In genomic region chr6:37060195-37060559, GRCh38 we compare ENCODE assay signal across 11 cellular contexts. TPM values are rescaled to one million over a fixed set of nuclear protein-coding genes. Genes with fewer than 3 reads are reported as not detected.
A peak's percentile ranks its signal among the peaks of the same experiment; 100 is the strongest.
DNase-seq lines count a peak whose midpoint lies in the region; ATAC-seq and TF ChIP-seq lines count a peak whose summit lies in the region.
"Had no signal": no experiment of that assay in that cellular context is flagged by ENCODE, and none has a peak within 500 bp of the region (broad histone marks: within the 10 kb centered on the region; RNA-seq: fewer than 3 reads in every experiment).

No MANE protein-coding gene starts in this region.

- H3K36me3 ChIP-seq in ACC112 (ENCODE audit: insufficient read depth, low read length) (no peaks in the 10 kb centered on the region), IMR-90 (ENCODE audit: control insufficient read depth, insufficient read depth, low read length) (no peaks in the 10 kb centered on the region)
- H3K36me3 ChIP-seq: neutrophil had no signal

- CTCF ChIA-PET in IMR-90 (lab: Yijun Ruan, JAX) = no interaction called here
- CTCF ChIA-PET in activated naive CD4-positive, alpha-beta T cell treated with anti-CD3 and anti-CD28 coated beads, Interleukin-2, amount 10 ng/mL, durations not matched to agents 7 days and 5 days (lab: Charles Lee) = no interaction called here

- H2AK5ac ChIP-seq in IMR-90 (ENCODE audit: low read depth, low read length) = peak overlapping the region; percentile 100

- peak overlapping the region; percentile 92 for H2AK9ac ChIP-seq in IMR-90 (replicated peaks; ENCODE audit: low read depth, low read length, poor library complexity)

- H3K27me3 Mint-ChIP-seq in nephron (ENCODE audit: low read depth) = peaks cover 9% of the 10 kb centered on the region
- H3K27me3 Mint-ChIP-seq in activated naive CD4-positive, alpha-beta T cell treated with anti-CD3 and anti-CD28 coated beads, Interleukin-2, amount 10 ng/mL, durations not matched to agents 7 days and 5 days = peaks cover 4% of the 10 kb centered on the region

- peaks cover 15% of the 10 kb centered on the region for H3K9me1 ChIP-seq in IMR-90 (ENCODE audit: insufficient read depth, low read length)

- H2BK20ac ChIP-seq in IMR-90 (ENCODE audit: low read depth, low read length) = peak overlapping the region; percentile 95

- H3K79me1 ChIP-seq in IMR-90 (ENCODE audit: low read depth in 1 of 2, low read length in 2 of 2) = peaks cover 0 to 3% of the 10 kb centered on the region in 2 experiments; a peak in 1 of 4 replicates

- peak overlapping the region; percentile 89; the same call in 1 of the 2 replicates for H3K56ac ChIP-seq in IMR-90 (ENCODE audit: extremely low read depth, insufficient read depth, low read length)

- H3K27ac Mint-ChIP-seq in nephron = peak overlapping the region; percentile 92 to 97 (median 93)
- no peak overlapping the region for H3K27ac Mint-ChIP-seq in activated naive CD4-positive, alpha-beta T cell treated with anti-CD3 and anti-CD28 coated beads, Interleukin-2, amount 10 ng/mL, durations not matched to agents 7 days and 5 days

- dilution Hi-C loops in IMR-90 (cut with HindIII; ENCODE audit: low sequenced_read_pairs, unreplicated experiment) = no loop called here

- no peaks in the 10 kb centered on the region for H4K20me1 ChIP-seq in IMR-90 (ENCODE audit: insufficient read depth, low read length)

- H3K14ac ChIP-seq in IMR-90 (replicated peaks; ENCODE audit: low read depth, low read length) = peak overlapping the region; percentile 94

- no peak overlapping the region for H3K4me3 Mint-ChIP-seq in nephron
- H3K4me3 Mint-ChIP-seq in activated naive CD4-positive, alpha-beta T cell treated with anti-CD3 and anti-CD28 coated beads, Interleukin-2, amount 10 ng/mL, durations not matched to agents 7 days and 5 days = no peak overlapping the region

- H3K4me1 Mint-ChIP-seq in nephron = peaks cover 44% of the 10 kb centered on the region
- H3K4me1 Mint-ChIP-seq in activated naive CD4-positive, alpha-beta T cell treated with anti-CD3 and anti-CD28 coated beads, Interleukin-2, amount 10 ng/mL, durations not matched to agents 7 days and 5 days = peaks cover 9% of the 10 kb centered on the region

- TF ChIP-seq CTCF in IMR-90 (conservative IDR thresholded peaks at IDR 0.05; ENCODE audit: low read depth, low read length) (no peak), coronary artery (IDR thresholded peaks at IDR 0.05) (no peak), nephron (IDR thresholded peaks at IDR 0.05; ENCODE audit: unreplicated experiment in 3 of 3) (no peak)

- H2AFZ ChIP-seq in ACC112 (ENCODE audit: low read length, unreplicated experiment) = no peak overlapping the region
- peak overlapping the region; percentile 95 for H2AFZ ChIP-seq in IMR-90 (replicated peaks; ENCODE audit: low read length, poor library complexity)

- ATAC-seq in IMR-90 (ENCODE audit: low read depth) = no peak
- no peak for ATAC-seq in GM21360 (IDR thresholded peaks at IDR 0.05; ENCODE audit: unreplicated experiment)

- DNase-seq in IMR-90 (no peak), coronary artery (ENCODE audit: low spot score) (no peak), AG20443 (ENCODE audit: low spot score) (no peak)
- no peak for DNase-seq in activated naive CD4-positive, alpha-beta T cell treated with Interleukin-2 at 50 U/mL for 16 hours
- DNase-seq in activated naive CD4-positive, alpha-beta T cell treated with anti-CD3 and anti-CD28 coated beads, Interleukin-2, amount 10 ng/mL, durations not matched to agents 7 days and 5 days = no peak

- peak overlapping the region; percentile 97 for H4K91ac ChIP-seq in IMR-90 (ENCODE audit: insufficient read depth, low read depth, low read length)

- no peaks in the 10 kb centered on the region for H3K9me3 Mint-ChIP-seq in nephron
- no peaks in the 10 kb centered on the region for H3K9me3 Mint-ChIP-seq in activated naive CD4-positive, alpha-beta T cell treated with anti-CD3 and anti-CD28 coated beads, Interleukin-2, amount 10 ng/mL, durations not matched to agents 7 days and 5 days

- H3K4me3 ChIP-seq in ACC112 (ENCODE audit: low read depth, low read length) = no peak overlapping the region
- H3K4me3 ChIP-seq in IMR-90 (ENCODE audit: insufficient read depth, low read depth, low read length) = no peak overlapping the region
- no peak overlapping the region for H3K4me3 ChIP-seq in coronary artery

- TF ChIP-seq RAD21 in IMR-90 (IDR thresholded peaks at IDR 0.05; ENCODE audit: low read length) = no peak

- H2BK5ac ChIP-seq in IMR-90 (ENCODE audit: low read depth, low read length, poor library complexity, severe bottlenecking) = peak overlapping the region; percentile 87

- peak overlapping the region; percentile 44 for H4K5ac ChIP-seq in IMR-90 (ENCODE audit: low read depth, low read length)

- intact Hi-C loops in IMR-90 (cut with micrococcal nuclease) = no loop called here

- TF ChIP-seq POLR2A in IMR-90 (IDR thresholded peaks at IDR 0.05; ENCODE audit: low read depth, low read length) = no peak

- H2BK15ac ChIP-seq in IMR-90 (ENCODE audit: low read depth, low read length) = peak overlapping the region; percentile 63; the same call in 2 of the 3 replicates

- no peak overlapping the region for H3K4me2 ChIP-seq in IMR-90 (ENCODE audit: low read depth, low read length)

- peak overlapping the region; percentile 90 to 92 for H4K8ac ChIP-seq in IMR-90 (ENCODE audit: low read depth in 2 of 2, low read length in 2 of 2)

- H3K27me3 ChIP-seq in ACC112 (ENCODE audit: insufficient read depth, low read length) (no peaks in the 10 kb centered on the region), IMR-90 (ENCODE audit: control insufficient read depth, insufficient read depth, low read length) (no peaks in the 10 kb centered on the region)
- H3K27me3 ChIP-seq: neutrophil had no signal

- no TSS peak for BruUV-seq in IMR-90 (replicated peaks; lab: Mats Ljungman, UMichigan)

- H3K9me3 ChIP-seq in IMR-90 (ENCODE audit: control insufficient read depth, insufficient read depth, low read length) = no peaks in the 10 kb centered on the region
- H3K9me3 ChIP-seq: neutrophil had no signal

- peak overlapping the region; percentile 93 for H3K23ac ChIP-seq in IMR-90 (ENCODE audit: low read depth, low read length)

- WGBS in IMR-90 (ENCODE audit: extremely low coverage in 2 of 2, insufficient read length in 1 of 2), 2 experiments = 100% methylated on average over 1 of the region's 4 CpGs; no CpG with 5 or more reads in 1 of the 2 experiments

- peak overlapping the region; percentile 98 for H3K4ac ChIP-seq in IMR-90 (ENCODE audit: low read depth, low read length)

- POLR2A ChIA-PET in IMR-90 (lab: Charles Lee; ENCODE audit: unreplicated experiment) = no interaction called here

- peak overlapping the region; percentile 94 for H3K27ac ChIP-seq in ACC112 (ENCODE audit: low read depth, low read length)
- peak overlapping the region; percentile 81 for H3K27ac ChIP-seq in IMR-90 (ENCODE audit: insufficient read depth, low read length)
- peak overlapping the region; percentile 68 to 77 for H3K27ac ChIP-seq in coronary artery
- H3K27ac ChIP-seq: C4-2B, neutrophil had no signal

- H2BK120ac ChIP-seq in IMR-90 (ENCODE audit: low read depth, low read length) = peak overlapping the region; percentile 97

- in situ Hi-C loops in IMR-90 (cut with MboI; ENCODE audit: low sequenced_read_pairs) = no loop called here

- H3K36me3 Mint-ChIP-seq in nephron (ENCODE audit: low read depth) = no peaks in the 10 kb centered on the region
- H3K36me3 Mint-ChIP-seq in activated naive CD4-positive, alpha-beta T cell treated with anti-CD3 and anti-CD28 coated beads, Interleukin-2, amount 10 ng/mL, durations not matched to agents 7 days and 5 days = no peaks in the 10 kb centered on the region

- no peaks in the 10 kb centered on the region for H3K79me2 ChIP-seq in ACC112 (ENCODE audit: control insufficient read depth, insufficient read depth, low read length, unreplicated experiment)

- H3K9ac ChIP-seq in IMR-90 (ENCODE audit: low read depth, low read length) = peak overlapping the region; percentile 45

- H3K4me1 ChIP-seq in ACC112 (ENCODE audit: control insufficient read depth, insufficient read depth, low read length, unreplicated experiment) (peaks cover 23% of the 10 kb centered on the region), IMR-90 (ENCODE audit: control insufficient read depth, insufficient read depth, low read length) (peaks cover 12% of the 10 kb centered on the region)

- peak overlapping the region; percentile 52 for H3K18ac ChIP-seq in IMR-90 (ENCODE audit: low read depth, low read length)

TF ChIP-seq in IMR-90, 13 proteins besides CTCF, POLR2A, EP300 and RAD21:
- TF ChIP-seq NFE2L2 (IDR thresholded peaks at IDR 0.05; ENCODE audit: low read depth, low read length) = no peak
- no peak for TF ChIP-seq USF2 (IDR thresholded peaks at IDR 0.05; ENCODE audit: low read depth, low read length)
- no peak for TF ChIP-seq SMC3 (IDR thresholded peaks at IDR 0.05; ENCODE audit: low read depth, low read length)
- TF ChIP-seq RFX5 (IDR thresholded peaks at IDR 0.05; ENCODE audit: low read depth, low read length) = no peak
- TF ChIP-seq MAFK (IDR thresholded peaks at IDR 0.05; ENCODE audit: low read depth, low read length) = no peak
- no peak for TF ChIP-seq FOS (IDR thresholded peaks at IDR 0.05; ENCODE audit: low read depth, low read length)
- TF ChIP-seq CHD1 (IDR thresholded peaks at IDR 0.05; ENCODE audit: low read depth, low read length) = no peak
- no peak for TF ChIP-seq BHLHE40 (IDR thresholded peaks at IDR 0.05; ENCODE audit: low read depth, low read length)

RNA-seq across cellular contexts. Expression of gene FGD2, which starts 54.7 kb away (rescaled TPM):
- not detected in 2 replicates for total RNA-seq in IMR-90 (2012; rRNA removed)
- 0.07 TPM in 1 of 2 replicates, not detected in the other for polyA plus RNA-seq in IMR-90 (2012; rRNA removed)
- polyA plus RNA-seq in IMR-90 (2012; cell fraction: cytosol; rRNA removed) = not detected in 2 replicates
- 0.08 and 0.11 TPM in 2 replicates for polyA plus RNA-seq in IMR-90 (2012; cell fraction: nucleus; rRNA removed; ENCODE audit: low replicate concordance)
- total RNA-seq: dermis microvascular lymphatic vessel endothelial cell had no signal
